In the genomic region with DNA sequence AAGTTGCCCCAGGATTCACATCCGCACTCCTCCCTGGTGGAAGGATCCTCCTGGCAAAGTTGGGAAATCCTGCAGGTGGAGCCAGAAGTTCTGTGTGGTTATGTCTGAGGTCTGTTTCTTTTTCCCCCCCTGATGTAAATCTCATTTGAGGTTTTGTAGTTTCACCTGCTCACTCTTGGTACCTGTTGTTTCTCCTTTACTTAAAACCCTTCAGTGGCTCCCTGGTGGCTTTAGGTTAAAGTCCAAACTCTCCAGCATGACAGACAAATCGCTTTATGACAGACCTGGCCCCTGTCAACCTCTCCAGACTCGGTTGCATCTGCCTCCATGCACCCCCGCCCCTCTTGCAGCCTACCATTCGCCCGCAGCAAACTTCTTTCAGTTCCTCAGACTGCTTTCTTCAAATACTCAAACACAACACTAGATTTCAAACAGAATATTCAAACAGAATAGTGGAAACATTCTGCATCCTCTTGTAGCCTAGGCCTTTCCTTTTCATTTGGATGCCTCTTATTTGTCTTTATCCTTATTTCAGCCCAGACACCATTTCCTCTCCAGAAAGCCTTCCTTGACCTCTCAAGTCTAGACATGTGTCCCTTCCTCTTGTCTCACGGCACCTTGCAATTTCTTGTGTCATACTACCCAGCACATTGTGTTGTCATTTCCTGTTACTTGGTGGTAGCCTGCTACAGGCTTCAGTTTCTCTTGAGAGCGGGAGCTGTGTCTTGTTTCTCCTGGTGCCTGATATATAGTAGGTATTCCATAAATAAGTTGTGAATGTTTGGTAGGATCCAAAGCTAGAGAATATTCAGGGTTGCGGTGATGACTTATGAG, we compare ENCODE assay signal across 12 cellular contexts. TPM values are rescaled to one million over a fixed set of nuclear protein-coding genes. Genes with fewer than 3 reads are reported as not detected.
DNase-seq lines count a peak whose midpoint lies in the region; ATAC-seq and TF ChIP-seq lines count a peak whose summit lies in the region.
"Had no signal": no experiment of that assay in that cellular context is flagged by ENCODE, and none has a peak within 500 bp of the region (broad histone marks: within the 10 kb centered on the region; RNA-seq: fewer than 3 reads in every experiment).

No MANE protein-coding gene starts in this region.

- no peak overlapping the region for H3K4me3 Mint-ChIP-seq in WTC11

- peaks cover 2% of the 10 kb centered on the region; the same call in 1 of the 2 replicates for H3K36me3 Mint-ChIP-seq in WTC11

- H3K36me3 ChIP-seq in esophagus muscularis mucosa = peaks cover 0 to 26% (median 8%) of the 10 kb centered on the region in 4 donors
- H3K36me3 ChIP-seq: BE2C had no signal

- H3K27ac ChIP-seq in esophagus muscularis mucosa (replicated peaks in 1 of 4) = no peak overlapping the region

- H3K4me3 ChIP-seq in esophagus muscularis mucosa = no peak overlapping the region
- H3K4me3 ChIP-seq: lung, Peyer's patch had no signal

- H3K27ac Mint-ChIP-seq in WTC11 = no peak overlapping the region; the same call in 1 of the 2 replicates

- TF ChIP-seq POLR2A in esophagus muscularis mucosa (IDR thresholded peaks at IDR 0.05; ENCODE audit: low read depth) = no peak

- H3K27me3 ChIP-seq in esophagus muscularis mucosa = no peaks in the 10 kb centered on the region
- H3K27me3 ChIP-seq: BE2C, Peyer's patch had no signal

- WGBS in esophagus muscularis mucosa = 70% methylated on average over 9 of the region's 9 CpGs

- intact Hi-C loops in esophagus muscularis mucosa (cut with DNase I) = no loop called here

- H3K9me3 ChIP-seq in esophagus muscularis mucosa = no peaks in the 10 kb centered on the region
- H3K9me3 ChIP-seq: BE2C, Peyer's patch had no signal

- no peak for TF ChIP-seq EP300 in esophagus muscularis mucosa (IDR thresholded peaks at IDR 0.05)

- CTCF ChIA-PET in WTC11 (lab: Charles Lee) = no interaction called here

- H3K4me1 Mint-ChIP-seq in WTC11 = no peaks in the 10 kb centered on the region

- no peaks in the 10 kb centered on the region for H3K9me3 Mint-ChIP-seq in WTC11

- H3K4me1 ChIP-seq in esophagus muscularis mucosa = peaks cover 0 to 48% (median 16%) of the 10 kb centered on the region in 4 donors
- H3K4me1 ChIP-seq: BE2C, Peyer's patch had no signal

- POLR2A ChIA-PET in WTC11 (lab: Charles Lee) = no interaction called here

- ATAC-seq in GM19452 (IDR thresholded peaks at IDR 0.05; ENCODE audit: unreplicated experiment) (peak; percentile 83), HG03066 (IDR thresholded peaks at IDR 0.05; ENCODE audit: low read depth, unreplicated experiment) (peak; percentile 81), WTC11 (no peak)

- TF ChIP-seq CTCF in WTC11 (IDR thresholded peaks at IDR 0.05) = no peak
- TF ChIP-seq CTCF in esophagus muscularis mucosa (IDR thresholded peaks at IDR 0.05) = no peak

- no peaks in the 10 kb centered on the region for H3K27me3 Mint-ChIP-seq in WTC11 (ENCODE audit: low read depth)

- DNase-seq in GF-D8 (lab: John Stamatoyannopoulos, UW) (peak; percentile 78), SKM-1 treated with dmso at 0.1 percent for 144 hours (lab: John Stamatoyannopoulos, UW; ENCODE audit: unreplicated experiment) (peak; percentile 75), WTC11 (ENCODE audit: low spot score) (no peak), NCI-H1417 treated with DMSO at 0.1 percent for 48 hours (lab: John Stamatoyannopoulos, UW) (no peak), ureter (ENCODE audit: low spot score) (no peak), esophagus muscularis mucosa (ENCODE audit: extremely low spot score) (no peak)
- DNase-seq: BE2C; effector memory CD4-positive, alpha-beta T cell; Peyer's patch had no signal

TF ChIP-seq in WTC11, 78 proteins besides CTCF, POLR2A, EP300 and RAD21:
- TF ChIP-seq HMGA2 (CRISPR knock-in tag; IDR thresholded peaks at IDR 0.05) (no peak), E2F5 (CRISPR knock-in tag; IDR thresholded peaks at IDR 0.05) (no peak), ZSCAN18 (CRISPR knock-in tag; IDR thresholded peaks at IDR 0.05) (no peak), AR (CRISPR knock-in tag; IDR thresholded peaks at IDR 0.05) (no peak), ZBTB21 (CRISPR knock-in tag; IDR thresholded peaks at IDR 0.05; ENCODE audit: borderline replicate concordance) (no peak), ZNF121 (CRISPR knock-in tag; IDR thresholded peaks at IDR 0.05) (no peak), SMAD4 (CRISPR knock-in tag; IDR thresholded peaks at IDR 0.05) (no peak), ZNF416 (CRISPR knock-in tag; IDR thresholded peaks at IDR 0.05) (no peak), USF2 (CRISPR knock-in tag; IDR thresholded peaks at IDR 0.05) (no peak)

RNA-seq across cellular contexts. Expression of gene IL13RA1, which starts 24.8 kb away (rescaled TPM):
- total RNA-seq in WTC11 (2021) (10.5 to 11.1 TPM (median 10.8 TPM) in 3 replicates), ureter (56.0 TPM), esophagus muscularis mucosa (100 to 1,000 TPM in 1 of 4 donors, 10 to 100 TPM in 3; 53.1 to 101 (median 85.2) TPM)

Comparison
In these comparisons a context has a peak if more than half of its experiments do, and no peak if none do; other contexts are left out.
1. DNase-seq: peak in GF-D8 (single experiment) and SKM-1 treated with dmso at 0.1 percent for 144 hours (single experiment); none in WTC11 (single experiment), NCI-H1417 treated with DMSO at 0.1 percent for 48 hours (single experiment), ureter (single experiment) and esophagus muscularis mucosa (single experiment).